ENCODE assay signal across 2 cellular contexts in the genomic region with DNA sequence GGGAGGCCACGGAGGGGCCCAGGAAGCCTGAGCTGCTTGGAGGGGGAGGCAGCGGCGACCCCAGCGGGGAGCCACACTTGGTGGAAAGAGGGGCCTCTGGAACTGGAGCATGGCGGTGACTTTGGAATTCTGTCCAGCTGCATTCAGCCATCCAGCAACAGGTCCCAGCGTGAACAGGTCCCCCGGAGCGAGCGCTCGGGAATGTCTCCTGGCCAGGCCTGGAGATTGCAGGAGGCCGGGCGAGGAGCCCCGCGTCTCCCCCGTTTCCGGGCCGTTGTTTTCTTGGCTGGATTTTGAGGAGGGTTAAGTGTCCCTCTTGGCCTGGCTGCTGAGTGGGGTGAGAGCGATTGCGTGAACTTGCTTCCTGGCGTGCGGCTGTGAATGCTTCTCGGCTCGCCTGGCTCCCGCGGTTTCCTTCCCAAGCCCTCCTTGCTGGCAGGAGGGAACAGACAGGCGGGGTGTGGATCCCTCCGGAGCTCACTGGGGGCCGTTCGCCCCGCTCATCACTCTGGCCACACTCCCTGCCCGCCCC.
TF ChIP-seq lines count a peak whose summit lies in the region.

No MANE protein-coding gene starts in this region.

TF ChIP-seq in SK-N-SH treated with all-trans-retinoic acid at 6 μM for 48 hours, 23 proteins besides CTCF, POLR2A, EP300 and RAD21:
- TF ChIP-seq PPARA (CRISPR knock-in tag; IDR thresholded peaks at IDR 0.05; ENCODE audit: borderline replicate concordance) (no peak), ISL1 (CRISPR knock-in tag; IDR thresholded peaks at IDR 0.05) (no peak)
- TF ChIP-seq, protein P1, sequence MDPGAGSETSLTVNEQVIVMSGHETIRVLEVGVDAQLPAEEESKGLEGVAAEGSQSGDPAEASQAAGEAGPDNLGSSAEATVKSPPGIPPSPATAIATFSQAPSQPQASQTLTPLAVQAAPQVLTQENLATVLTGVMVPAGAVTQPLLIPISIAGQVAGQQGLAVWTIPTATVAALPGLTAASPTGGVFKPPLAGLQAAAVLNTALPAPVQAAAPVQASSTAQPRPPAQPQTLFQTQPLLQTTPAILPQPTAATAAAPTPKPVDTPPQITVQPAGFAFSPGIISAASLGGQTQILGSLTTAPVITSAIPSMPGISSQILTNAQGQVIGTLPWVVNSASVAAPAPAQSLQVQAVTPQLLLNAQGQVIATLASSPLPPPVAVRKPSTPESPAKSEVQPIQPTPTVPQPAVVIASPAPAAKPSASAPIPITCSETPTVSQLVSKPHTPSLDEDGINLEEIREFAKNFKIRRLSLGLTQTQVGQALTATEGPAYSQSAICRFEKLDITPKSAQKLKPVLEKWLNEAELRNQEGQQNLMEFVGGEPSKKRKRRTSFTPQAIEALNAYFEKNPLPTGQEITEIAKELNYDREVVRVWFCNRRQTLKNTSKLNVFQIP (CRISPR knock-in tag; IDR thresholded peaks at IDR 0.05; ENCODE audit: borderline replicate concordance, low read depth), result no peak

TF ChIP-seq in SK-N-SH, 30 proteins besides CTCF, POLR2A, EP300 and RAD21:
- TF ChIP-seq RCOR1 (IDR thresholded peaks at IDR 0.05; ENCODE audit: low read length) (no peak), FOSL2 (IDR thresholded peaks at IDR 0.05; ENCODE audit: borderline replicate concordance, low read depth) (no peak), CHD2 (IDR thresholded peaks at IDR 0.05; ENCODE audit: low read length, partially characterized antibody) (no peak), FOXM1 (IDR thresholded peaks at IDR 0.05; ENCODE audit: low read depth) (no peak), MEF2A (IDR thresholded peaks at IDR 0.05; ENCODE audit: borderline replicate concordance, low read depth) (no peak)
TF ChIP-seq in SK-N-SH: peak in this region for 0.
